Comparison of ENCODE assay signal across 17 cellular contexts in genomic region chr9:94946256-94946655, GRCh38.
A peak's percentile ranks its signal among the peaks of the same experiment; 100 is the strongest.
DNase-seq lines count a peak whose midpoint lies in the region; ATAC-seq and TF ChIP-seq lines count a peak whose summit lies in the region.
"Had no signal": no experiment of that assay in that cellular context is flagged by ENCODE, and none has a peak within 500 bp of the region (broad histone marks: within the 10 kb centered on the region; RNA-seq: fewer than 3 reads in every experiment).

No MANE protein-coding gene starts in this region.

- H3K9ac ChIP-seq in endocrine pancreas (ENCODE audit: control insufficient read depth, insufficient read depth, low read length) (peak overlapping the region; percentile 21), rectal smooth muscle tissue (ENCODE audit: low read length) (no peak overlapping the region)

- intact Hi-C loops in Right ventricle myocardium superior (cut with DNase I): no loop called here

- 86 to 92% methylated on average over 3 of the region's 3 CpGs for WGBS in upper lobe of left lung, 2 donors

- H3K9me3 ChIP-seq in right atrium auricular region (no peaks in the 10 kb centered on the region), endocrine pancreas (ENCODE audit: control insufficient read depth, low read length) (no peaks in the 10 kb centered on the region), upper lobe of left lung (no peaks in the 10 kb centered on the region)
- H3K9me3 ChIP-seq: body of pancreas had no signal

- TF ChIP-seq CTCF in right atrium auricular region (IDR thresholded peaks at IDR 0.05): no peak
- TF ChIP-seq CTCF in upper lobe of left lung (IDR thresholded peaks at IDR 0.05): no peak

- ATAC-seq in Right ventricle myocardium superior (ENCODE audit: poor library complexity) (no peak), upper lobe of left lung (ENCODE audit: low FRiP score in 2 of 2) (no peak), HG03095 (IDR thresholded peaks at IDR 0.05; ENCODE audit: unreplicated experiment) (no peak)
- ATAC-seq: activated CD8-positive, alpha-beta memory T cell treated with anti-CD3 and anti-CD28 coated beads, Interleukin-2, amount 10 ng/mL, durations not matched to agents 7 days and 5 days; effector memory CD8-positive, alpha-beta T cell had no signal

- TF ChIP-seq EP300 in upper lobe of left lung (IDR thresholded peaks at IDR 0.05): no peak

- TF ChIP-seq POLR2A in upper lobe of left lung (IDR thresholded peaks at IDR 0.05): no peak

- H3K36me3 ChIP-seq in right atrium auricular region (no peaks in the 10 kb centered on the region), endocrine pancreas (ENCODE audit: control insufficient read depth, insufficient read depth, low read length) (no peaks in the 10 kb centered on the region), rectal smooth muscle tissue (ENCODE audit: control insufficient read depth, insufficient read depth, low read length) (no peaks in the 10 kb centered on the region), upper lobe of left lung (no peaks in the 10 kb centered on the region)

- DNase-seq in right atrium auricular region (ENCODE audit: low spot score): no peak
- DNase-seq in Right ventricle myocardium superior: no peak
- no peak for DNase-seq in upper lobe of left lung
- DNase-seq in mucosa of gallbladder (ENCODE audit: low spot score): no peak
- no peak for DNase-seq in 8988T
- DNase-seq: activated CD4-positive, CD25-positive, alpha-beta regulatory T cell; activated CD8-positive, alpha-beta memory T cell treated with anti-CD3 and anti-CD28 coated beads, Interleukin-2, amount 10 ng/mL, durations not matched to agents 7 days and 5 days; activated naive CD4-positive, alpha-beta T cell; effector memory CD8-positive, alpha-beta T cell; MV-4-11; OCI-M1; stimulated activated CD4-positive, alpha-beta T cell treated with anti-CD3 and anti-CD28 coated beads, Interleukin-4, amount 100 ng/mL, for 4 hours; SW 1271 had no signal

- H3K27ac ChIP-seq in right atrium auricular region (peak overlapping the region; percentile 64 to 67), rectal smooth muscle tissue (ENCODE audit: low read depth, low read length) (peak overlapping the region; percentile 73), upper lobe of left lung (peak overlapping the region in 1 of 4 donors; percentile 32)

- H3K4me1 ChIP-seq in right atrium auricular region: peaks cover 0 to 45% of the 10 kb centered on the region in 2 donors
- H3K4me1 ChIP-seq in endocrine pancreas (ENCODE audit: control insufficient read depth, insufficient read depth, low read length): peaks cover 26% of the 10 kb centered on the region
- H3K4me1 ChIP-seq in rectal smooth muscle tissue (ENCODE audit: control insufficient read depth, insufficient read depth, low read length): peaks cover 5% of the 10 kb centered on the region
- peaks cover 8 to 15% (median 14%) of the 10 kb centered on the region in 4 donors for H3K4me1 ChIP-seq in upper lobe of left lung

- H3K4me3 ChIP-seq in right atrium auricular region (no peak overlapping the region), endocrine pancreas (ENCODE audit: control insufficient read depth, insufficient read depth, low read length) (no peak overlapping the region), rectal smooth muscle tissue (ENCODE audit: low read length) (no peak overlapping the region), upper lobe of left lung (no peak overlapping the region)
- H3K4me3 ChIP-seq: body of pancreas had no signal

- H3K27me3 ChIP-seq in right atrium auricular region (no peaks in the 10 kb centered on the region), endocrine pancreas (ENCODE audit: control insufficient read depth, insufficient read depth, low read length) (no peaks in the 10 kb centered on the region), rectal smooth muscle tissue (ENCODE audit: control insufficient read depth, insufficient read depth, low read length) (no peaks in the 10 kb centered on the region), upper lobe of left lung (no peaks in the 10 kb centered on the region)
- H3K27me3 ChIP-seq: body of pancreas had no signal
